2 cellular contexts compared by ENCODE assay signal in the genomic region with DNA sequence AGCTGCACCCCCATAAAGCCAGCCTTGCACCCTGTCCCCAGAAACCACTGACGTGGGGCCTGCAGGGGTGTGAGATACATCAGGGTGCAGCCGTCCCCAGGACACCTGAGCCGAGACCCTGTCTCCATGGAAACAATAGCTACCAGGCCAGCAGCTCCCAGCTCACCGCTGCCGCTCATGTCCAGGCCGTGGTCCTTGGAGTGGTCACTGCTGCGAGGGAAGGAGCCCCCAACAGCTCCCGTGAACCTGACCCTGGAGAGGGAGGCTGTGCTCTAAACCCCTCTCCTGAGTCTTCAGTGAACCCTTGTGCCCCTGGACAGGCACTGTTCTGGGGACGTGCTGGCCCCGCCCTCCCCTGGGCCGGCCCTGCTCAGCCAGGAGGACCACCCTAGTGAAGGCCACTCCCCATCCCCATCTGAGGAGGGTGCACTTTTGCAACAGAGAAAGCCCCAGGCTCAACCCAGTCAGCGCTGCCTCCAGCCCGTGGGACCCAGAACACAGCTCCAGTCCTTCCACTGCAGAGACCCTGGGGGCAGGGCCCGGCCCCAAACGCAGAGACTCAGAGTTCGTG.
TF ChIP-seq lines count a peak whose summit lies in the region.

No MANE protein-coding gene starts in this region.

TF ChIP-seq in SK-N-SH, 30 proteins besides CTCF, POLR2A, EP300 and RAD21 (continued from another document):
- TF ChIP-seq, protein P1, sequence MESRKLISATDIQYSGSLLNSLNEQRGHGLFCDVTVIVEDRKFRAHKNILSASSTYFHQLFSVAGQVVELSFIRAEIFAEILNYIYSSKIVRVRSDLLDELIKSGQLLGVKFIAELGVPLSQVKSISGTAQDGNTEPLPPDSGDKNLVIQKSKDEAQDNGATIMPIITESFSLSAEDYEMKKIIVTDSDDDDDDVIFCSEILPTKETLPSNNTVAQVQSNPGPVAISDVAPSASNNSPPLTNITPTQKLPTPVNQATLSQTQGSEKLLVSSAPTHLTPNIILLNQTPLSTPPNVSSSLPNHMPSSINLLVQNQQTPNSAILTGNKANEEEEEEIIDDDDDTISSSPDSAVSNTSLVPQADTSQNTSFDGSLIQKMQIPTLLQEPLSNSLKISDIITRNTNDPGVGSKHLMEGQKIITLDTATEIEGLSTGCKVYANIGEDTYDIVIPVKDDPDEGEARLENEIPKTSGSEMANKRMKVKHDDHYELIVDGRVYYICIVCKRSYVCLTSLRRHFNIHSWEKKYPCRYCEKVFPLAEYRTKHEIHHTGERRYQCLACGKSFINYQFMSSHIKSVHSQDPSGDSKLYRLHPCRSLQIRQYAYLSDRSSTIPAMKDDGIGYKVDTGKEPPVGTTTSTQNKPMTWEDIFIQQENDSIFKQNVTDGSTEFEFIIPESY (IDR thresholded peaks at IDR 0.05; ENCODE audit: borderline replicate concordance, low read depth): no peak
- TF ChIP-seq MEF2A (IDR thresholded peaks at IDR 0.05; ENCODE audit: borderline replicate concordance, low read depth): no peak
- TF ChIP-seq FOSL2 (IDR thresholded peaks at IDR 0.05; ENCODE audit: borderline replicate concordance, low read depth): no peak
- TF ChIP-seq GATA2 (CRISPR knock-in tag; IDR thresholded peaks at IDR 0.05): no peak
- TF ChIP-seq TAF1 (IDR thresholded peaks at IDR 0.05; ENCODE audit: borderline replicate concordance, low read depth, low read length): no peak
- no peak for TF ChIP-seq RFX5 (IDR thresholded peaks at IDR 0.05; ENCODE audit: low read length)
- TF ChIP-seq NFIC (IDR thresholded peaks at IDR 0.05; ENCODE audit: borderline replicate concordance): no peak
- TF ChIP-seq YY1 (IDR thresholded peaks at IDR 0.05; ENCODE audit: low read depth): no peak
- TF ChIP-seq, protein P2, sequence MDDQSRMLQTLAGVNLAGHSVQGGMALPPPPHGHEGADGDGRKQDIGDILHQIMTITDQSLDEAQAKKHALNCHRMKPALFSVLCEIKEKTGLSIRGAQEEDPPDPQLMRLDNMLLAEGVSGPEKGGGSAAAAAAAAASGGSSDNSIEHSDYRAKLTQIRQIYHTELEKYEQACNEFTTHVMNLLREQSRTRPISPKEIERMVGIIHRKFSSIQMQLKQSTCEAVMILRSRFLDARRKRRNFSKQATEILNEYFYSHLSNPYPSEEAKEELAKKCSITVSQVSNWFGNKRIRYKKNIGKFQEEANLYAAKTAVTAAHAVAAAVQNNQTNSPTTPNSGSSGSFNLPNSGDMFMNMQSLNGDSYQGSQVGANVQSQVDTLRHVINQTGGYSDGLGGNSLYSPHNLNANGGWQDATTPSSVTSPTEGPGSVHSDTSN (IDR thresholded peaks at IDR 0.05): no peak

TF ChIP-seq in SK-N-SH treated with all-trans-retinoic acid at 6 μM for 48 hours, 23 proteins besides CTCF, POLR2A, EP300 and RAD21 (continued from another document):
- TF ChIP-seq, protein P3, sequence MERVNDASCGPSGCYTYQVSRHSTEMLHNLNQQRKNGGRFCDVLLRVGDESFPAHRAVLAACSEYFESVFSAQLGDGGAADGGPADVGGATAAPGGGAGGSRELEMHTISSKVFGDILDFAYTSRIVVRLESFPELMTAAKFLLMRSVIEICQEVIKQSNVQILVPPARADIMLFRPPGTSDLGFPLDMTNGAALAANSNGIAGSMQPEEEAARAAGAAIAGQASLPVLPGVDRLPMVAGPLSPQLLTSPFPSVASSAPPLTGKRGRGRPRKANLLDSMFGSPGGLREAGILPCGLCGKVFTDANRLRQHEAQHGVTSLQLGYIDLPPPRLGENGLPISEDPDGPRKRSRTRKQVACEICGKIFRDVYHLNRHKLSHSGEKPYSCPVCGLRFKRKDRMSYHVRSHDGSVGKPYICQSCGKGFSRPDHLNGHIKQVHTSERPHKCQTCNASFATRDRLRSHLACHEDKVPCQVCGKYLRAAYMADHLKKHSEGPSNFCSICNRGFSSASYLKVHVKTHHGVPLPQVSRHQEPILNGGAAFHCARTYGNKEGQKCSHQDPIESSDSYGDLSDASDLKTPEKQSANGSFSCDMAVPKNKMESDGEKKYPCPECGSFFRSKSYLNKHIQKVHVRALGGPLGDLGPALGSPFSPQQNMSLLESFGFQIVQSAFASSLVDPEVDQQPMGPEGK (CRISPR knock-in tag; IDR thresholded peaks at IDR 0.05; ENCODE audit: borderline replicate concordance): no peak
- TF ChIP-seq OSR1 (CRISPR knock-in tag; IDR thresholded peaks at IDR 0.05) (no peak), ARNTL (CRISPR knock-in tag; IDR thresholded peaks at IDR 0.05; ENCODE audit: borderline replicate concordance, low read depth) (no peak), SNAI2 (CRISPR knock-in tag; IDR thresholded peaks at IDR 0.05) (no peak), ZFP3 (CRISPR knock-in tag; IDR thresholded peaks at IDR 0.05) (no peak), TCF4 (CRISPR knock-in tag; IDR thresholded peaks at IDR 0.05; ENCODE audit: borderline replicate concordance) (no peak), PPARA (CRISPR knock-in tag; IDR thresholded peaks at IDR 0.05; ENCODE audit: borderline replicate concordance) (no peak)
